In genomic region chr2:131332709-131333108, GRCh38 we compare ENCODE assay signal across 4 cellular contexts. TPM values are rescaled to one million over a fixed set of nuclear protein-coding genes. Genes with fewer than 3 reads are reported as not detected.
"Had no signal": no experiment of that assay in that cellular context is flagged by ENCODE, and none has a peak within 500 bp of the region (broad histone marks: within the 10 kb centered on the region; RNA-seq: fewer than 3 reads in every experiment).

No MANE protein-coding gene starts in this region.

RNA-seq across cellular contexts. Expression of gene RAB6D, which starts 31.3 kb away (rescaled TPM):
- total RNA-seq: GM23248, GM23338, H4, H9 had no signal
